8 cellular contexts compared by ENCODE assay signal in genomic region chr15:70196314-70197291, GRCh38.
A peak's percentile ranks its signal among the peaks of the same experiment; 100 is the strongest.
DNase-seq lines count a peak whose midpoint lies in the region; ATAC-seq and TF ChIP-seq lines count a peak whose summit lies in the region.

No MANE protein-coding gene starts in this region.

- TF ChIP-seq CTCF in GM20000 (IDR thresholded peaks at IDR 0.05; ENCODE audit: extremely low read depth, missing control alignments), result no peak
- no peak for TF ChIP-seq CTCF in brain microvascular endothelial cell (IDR thresholded peaks at IDR 0.05; ENCODE audit: low read depth, low read length, missing control alignments)

- no peak overlapping the region for H4K5ac ChIP-seq in mesendoderm (ENCODE audit: low read length)

- no peaks in the 10 kb centered on the region for H3K79me2 ChIP-seq in mesendoderm (ENCODE audit: control insufficient read depth, insufficient read depth, low read length)

- H3K23ac ChIP-seq in mesendoderm (ENCODE audit: low read length), result no peak overlapping the region

- H3K27ac ChIP-seq in brain microvascular endothelial cell (peak overlapping the region; percentile 71), mesendoderm (ENCODE audit: low read depth, low read length) (peak overlapping the region; percentile 14), thymus (ENCODE audit: low read depth) (peak overlapping the region; percentile 71)

- H3K4me3 ChIP-seq in brain microvascular endothelial cell (ENCODE audit: low read depth, low read length), result no peak overlapping the region
- no peak overlapping the region for H3K4me3 ChIP-seq in mesendoderm (ENCODE audit: low read length)
- no peak overlapping the region for H3K4me3 ChIP-seq in thymus (ENCODE audit: low read length)

- WGBS in mesendoderm (ENCODE audit: extremely low coverage, insufficient coverage, low lambda C conversion rate), result no CpG with 5 or more reads among the region's 21 CpGs
- WGBS in thymus, result 90% methylated on average over 21 of the region's 21 CpGs

- no peak overlapping the region for H2AK5ac ChIP-seq in mesendoderm (ENCODE audit: low read length)

- no peaks in the 10 kb centered on the region for H3K79me1 ChIP-seq in mesendoderm (ENCODE audit: low read length)

- no peaks in the 10 kb centered on the region for H3K27me3 ChIP-seq in brain microvascular endothelial cell (replicated peaks)
- no peaks in the 10 kb centered on the region for H3K27me3 ChIP-seq in mesendoderm (ENCODE audit: insufficient read depth, low read length, poor library complexity)
- H3K27me3 ChIP-seq in thymus (ENCODE audit: control insufficient read depth, insufficient read depth), result no peaks in the 10 kb centered on the region

- H3K9me3 ChIP-seq in thymus (ENCODE audit: control insufficient read depth), result no peaks in the 10 kb centered on the region

- DNase-seq in DMS 273 treated with DMSO at 0.1 percent for 48 hours (lab: John Stamatoyannopoulos, UW) (peak; percentile 94), GM20000 (ENCODE audit: low spot score) (peak; percentile 86), HK-2 (ENCODE audit: unreplicated experiment) (peak; percentile 6), RKO (ENCODE audit: low spot score) (peak; percentile 3), brain microvascular endothelial cell (peak; percentile 91), mesendoderm (peak; percentile 98)

- in situ Hi-C loops in brain microvascular endothelial cell (cut with HindIII; ENCODE audit: low pct_ligation_motif_present, low sequenced_read_pairs), result no loop called here

- H3K18ac ChIP-seq in mesendoderm (ENCODE audit: low read length), result no peak overlapping the region

- H3K4me2 ChIP-seq in mesendoderm (ENCODE audit: low read length), result no peak overlapping the region

- H3K4me1 ChIP-seq in mesendoderm (ENCODE audit: control insufficient read depth, low read depth, low read length), result peaks cover 16% of the 10 kb centered on the region
- H3K4me1 ChIP-seq in thymus (ENCODE audit: control insufficient read depth, insufficient read depth, low read length), result no peaks in the 10 kb centered on the region

- no peak overlapping the region for H2BK120ac ChIP-seq in mesendoderm (ENCODE audit: low read depth, low read length)

- H2BK15ac ChIP-seq in mesendoderm (replicated peaks; ENCODE audit: low read depth), result no peak overlapping the region

- no peak overlapping the region for H2BK5ac ChIP-seq in mesendoderm (ENCODE audit: low read length)

- H3K56ac ChIP-seq in mesendoderm (ENCODE audit: low read length), result peak overlapping the region; percentile 19

- no peak overlapping the region for H3K9ac ChIP-seq in mesendoderm (ENCODE audit: low read length)

- ATAC-seq in GM21390 (IDR thresholded peaks at IDR 0.05; ENCODE audit: unreplicated experiment), result no peak

- H4K8ac ChIP-seq in mesendoderm (ENCODE audit: low read depth, low read length), result no peak overlapping the region

- H3K36me3 ChIP-seq in brain microvascular endothelial cell (replicated peaks), result no peaks in the 10 kb centered on the region
- H3K36me3 ChIP-seq in mesendoderm (ENCODE audit: control insufficient read depth, insufficient read depth, low read length), result no peaks in the 10 kb centered on the region
- no peaks in the 10 kb centered on the region for H3K36me3 ChIP-seq in thymus (ENCODE audit: control insufficient read depth, insufficient read depth)

- no peak overlapping the region for H3K4ac ChIP-seq in mesendoderm (ENCODE audit: low read depth, low read length)

Comparison
In these comparisons a context has a peak if more than half of its experiments do, and no peak if none do; other contexts are left out.
1. DNase-seq: peak in every context shown above with its lines; median percentile 98 in mesendoderm; 94 in DMS 273 treated with DMSO at 0.1 percent for 48 hours; 91 in brain microvascular endothelial cell; 86 in GM20000; 6 in HK-2; 3 in RKO.
2. H3K27ac ChIP-seq: peak in every context shown above with its lines; median percentile 71 in brain microvascular endothelial cell; 71 in thymus; 14 in mesendoderm.